ENCODE assay signal across 30 cellular contexts in genomic region chr9:120861935-120862334, GRCh38.
"Had no signal": no experiment of that assay in that cellular context is flagged by ENCODE, and none has a peak within 500 bp of the region (broad histone marks: within the 10 kb centered on the region; RNA-seq: fewer than 3 reads in every experiment).

No MANE protein-coding gene starts in this region.

- H3K27me3 Mint-ChIP-seq: activated CD4-positive, alpha-beta memory T cell treated with anti-CD3 and anti-CD28 coated beads for 36 hours; activated naive CD4-positive, alpha-beta T cell treated with anti-CD3 and anti-CD28 coated beads, Interleukin-2, amount 50 U/mL, for 24 hours; stimulated activated memory B cell treated with anti-CD40 and anti-IgM and Interleukin-4, amounts not matched to agents 10 μg/mL and 1 μg/mL and 100 μg/mL, for 72 hours had no signal

- H3K36me3 ChIP-seq: pancreas had no signal

- H3K27ac ChIP-seq: brain microvascular endothelial cell, coronary artery, dorsolateral prefrontal cortex, gastrocnemius medialis, left ventricle myocardium inferior, neutrophil, pancreas, prostate gland, sigmoid colon, stomach, tibial artery, VCaP had no signal

- H3K9me3 Mint-ChIP-seq: activated CD4-positive, alpha-beta memory T cell treated with anti-CD3 and anti-CD28 coated beads for 36 hours; activated naive CD4-positive, alpha-beta T cell treated with anti-CD3 and anti-CD28 coated beads, Interleukin-2, amount 50 U/mL, for 24 hours; activated T-cell treated with anti-CD3 and anti-CD28 coated beads, Interleukin-2, amount 50 U/mL, for 4 hours; nephron; stimulated activated memory B cell treated with anti-CD40 and anti-IgM and Interleukin-4, amounts not matched to agents 10 μg/mL and 1 μg/mL and 100 μg/mL, for 72 hours had no signal

- H3K27me3 ChIP-seq: brain microvascular endothelial cell, dorsolateral prefrontal cortex, gastrocnemius medialis, neutrophil, pancreas, sigmoid colon, stomach, tibial artery had no signal

- H3K27ac Mint-ChIP-seq: activated CD4-positive, alpha-beta memory T cell treated with anti-CD3 and anti-CD28 coated beads for 36 hours; activated naive CD4-positive, alpha-beta T cell treated with anti-CD3 and anti-CD28 coated beads, Interleukin-2, amount 50 U/mL, for 24 hours; nephron; stimulated activated memory B cell treated with anti-CD40 and anti-IgM and Interleukin-4, amounts not matched to agents 10 μg/mL and 1 μg/mL and 100 μg/mL, for 72 hours had no signal

- H3K4me3 Mint-ChIP-seq: activated CD4-positive, alpha-beta memory T cell treated with anti-CD3 and anti-CD28 coated beads for 36 hours; activated naive CD4-positive, alpha-beta T cell treated with anti-CD3 and anti-CD28 coated beads, Interleukin-2, amount 50 U/mL, for 24 hours; activated T-cell treated with anti-CD3 and anti-CD28 coated beads, Interleukin-2, amount 50 U/mL, for 4 hours; nephron; stimulated activated memory B cell treated with anti-CD40 and anti-IgM and Interleukin-4, amounts not matched to agents 10 μg/mL and 1 μg/mL and 100 μg/mL, for 72 hours had no signal

- DNase-seq: activated CD4-positive, alpha-beta memory T cell treated with anti-CD3 and anti-CD28 coated beads for 36 hours; activated CD4-positive, alpha-beta T cell treated with anti-CD3 and anti-CD28 coated beads for 48 hours; activated CD8-positive, alpha-beta memory T cell treated with anti-CD3 and anti-CD28 coated beads, Interleukin-2, amount 50 U/mL, for 4 hours; activated T-cell treated with anti-CD3 and anti-CD28 coated beads, Interleukin-2, amount 50 U/mL, for 4 hours; amniotic stem cell; brain microvascular endothelial cell; effector memory CD4-positive, alpha-beta T cell; gastrocnemius medialis; glutamatergic neuron; left ventricle myocardium inferior; mesendoderm; mucosa of descending colon; pancreas; retina; sigmoid colon; small intestine; stimulated activated CD4-positive, alpha-beta T cell treated with anti-CD3 and anti-CD28 coated beads, Interleukin-4, amount 100 ng/mL, for 24 hours; stomach; T-helper 1 cell; T-helper 9 cell had no signal

- H3K4me3 ChIP-seq: coronary artery, dorsolateral prefrontal cortex, gastrocnemius medialis, left ventricle myocardium inferior, lung, mucosa of descending colon, pancreas, prostate gland, sigmoid colon, stomach, tibial artery had no signal

- H3K9me3 ChIP-seq: gastrocnemius medialis, left ventricle myocardium inferior, mucosa of descending colon, neutrophil, pancreas, prostate gland, sigmoid colon, stomach, tibial artery had no signal

- ATAC-seq: activated T-cell treated with anti-CD3 and anti-CD28 coated beads, Interleukin-2, amount 50 U/mL, for 4 hours; gastrocnemius medialis; mucosa of descending colon; pancreas; stimulated activated memory B cell treated with anti-CD40 and anti-IgM and Interleukin-4, amounts not matched to agents 10 μg/mL and 1 μg/mL and 100 μg/mL, for 72 hours had no signal

- H3K4me1 ChIP-seq: gastrocnemius medialis, sigmoid colon, tibial artery had no signal
